ENCODE assay signal across 14 cellular contexts in genomic region chr12:12823308-12823707, GRCh38. TPM values are rescaled to one million over a fixed set of nuclear protein-coding genes. Genes with fewer than 3 reads are reported as not detected.
A peak's percentile ranks its signal among the peaks of the same experiment; 100 is the strongest.
DNase-seq lines count a peak whose midpoint lies in the region; ATAC-seq and TF ChIP-seq lines count a peak whose summit lies in the region.
"Had no signal": no experiment of that assay in that cellular context is flagged by ENCODE, and none has a peak within 500 bp of the region (broad histone marks: within the 10 kb centered on the region; RNA-seq: fewer than 3 reads in every experiment).

No MANE protein-coding gene starts in this region.

- H3K4me1 Mint-ChIP-seq in activated T-cell treated with anti-CD3 and anti-CD28 coated beads, Interleukin-2, amount 50 U/mL, for 72 hours (ENCODE audit: low read depth) = peaks cover 24% of the 10 kb centered on the region
- peaks cover 27% of the 10 kb centered on the region for H3K4me1 Mint-ChIP-seq in activated T-cell treated with anti-CD3 and anti-CD28 coated beads, Interleukin-2, amount 50 U/mL, for 24 hours (ENCODE audit: low read depth)
- H3K4me1 Mint-ChIP-seq in type B pancreatic cell (ENCODE audit: unreplicated experiment) = no peaks in the 10 kb centered on the region

- no peak for TF ChIP-seq CTCF in fibroblast of villous mesenchyme (IDR thresholded peaks at IDR 0.05; ENCODE audit: insufficient read depth, low read depth, low read length)
- no peak for TF ChIP-seq CTCF in type B pancreatic cell (conservative IDR thresholded peaks at IDR 0.05)

- peak overlapping the region; percentile 12 for H3K27ac Mint-ChIP-seq in activated T-cell treated with anti-CD3 and anti-CD28 coated beads, Interleukin-2, amount 50 U/mL, for 72 hours
- H3K27ac Mint-ChIP-seq in activated T-cell treated with anti-CD3 and anti-CD28 coated beads, Interleukin-2, amount 50 U/mL, for 24 hours = no peak overlapping the region
- peak overlapping the region; percentile 44 for H3K27ac Mint-ChIP-seq in type B pancreatic cell
- H3K27ac Mint-ChIP-seq: activated naive CD4-positive, alpha-beta T cell treated with anti-CD3 and anti-CD28 coated beads for 36 hours had no signal

- H3K27me3 Mint-ChIP-seq in activated T-cell treated with anti-CD3 and anti-CD28 coated beads, Interleukin-2, amount 50 U/mL, for 72 hours (ENCODE audit: low read depth) = no peaks in the 10 kb centered on the region
- no peaks in the 10 kb centered on the region for H3K27me3 Mint-ChIP-seq in activated T-cell treated with anti-CD3 and anti-CD28 coated beads, Interleukin-2, amount 50 U/mL, for 24 hours
- H3K27me3 Mint-ChIP-seq in type B pancreatic cell = no peaks in the 10 kb centered on the region

- H3K4me3 Mint-ChIP-seq in activated T-cell treated with anti-CD3 and anti-CD28 coated beads, Interleukin-2, amount 50 U/mL, for 72 hours = no peak overlapping the region
- no peak overlapping the region for H3K4me3 Mint-ChIP-seq in activated T-cell treated with anti-CD3 and anti-CD28 coated beads, Interleukin-2, amount 50 U/mL, for 24 hours
- H3K4me3 Mint-ChIP-seq in type B pancreatic cell = no peak overlapping the region
- H3K4me3 Mint-ChIP-seq: activated naive CD4-positive, alpha-beta T cell treated with anti-CD3 and anti-CD28 coated beads for 36 hours had no signal

- DNase-seq in activated T-cell treated with anti-CD3 and anti-CD28 coated beads, Interleukin-2, amount 50 U/mL, for 72 hours = no peak
- no peak for DNase-seq in activated T-cell treated with anti-CD3 and anti-CD28 coated beads, Interleukin-2, amount 50 U/mL, for 24 hours
- peak; percentile 44 to 84 for DNase-seq in SW 1271 (lab: John Stamatoyannopoulos, UW)
- DNase-seq in fibroblast of villous mesenchyme (ENCODE audit: low read depth) = peak; percentile 50
- no peak for DNase-seq in type B pancreatic cell (ENCODE audit: extremely low spot score, unreplicated experiment)
- DNase-seq in DMS 273 (lab: John Stamatoyannopoulos, UW; ENCODE audit: unreplicated experiment) = no peak
- DNase-seq in OCI-M1 (lab: John Stamatoyannopoulos, UW) = no peak
- no peak for DNase-seq in sciatic nerve (ENCODE audit: low spot score)
- DNase-seq: 8988T; activated naive CD4-positive, alpha-beta T cell treated with anti-CD3 and anti-CD28 coated beads for 36 hours; NCI-H345; nucleus accumbens; testis had no signal

- intact Hi-C loops in sciatic nerve (cut with DNase I) = no loop called here

- H3K36me3 Mint-ChIP-seq in activated T-cell treated with anti-CD3 and anti-CD28 coated beads, Interleukin-2, amount 50 U/mL, for 72 hours (ENCODE audit: insufficient read depth in 2 of 2) = peaks cover 12 to 48% of the 10 kb centered on the region in 2 donors
- peaks cover 97% of the 10 kb centered on the region for H3K36me3 Mint-ChIP-seq in activated T-cell treated with anti-CD3 and anti-CD28 coated beads, Interleukin-2, amount 50 U/mL, for 24 hours (ENCODE audit: low read depth)
- peaks cover 81% of the 10 kb centered on the region for H3K36me3 Mint-ChIP-seq in type B pancreatic cell

- ATAC-seq in activated T-cell treated with anti-CD3 and anti-CD28 coated beads, Interleukin-2, amount 50 U/mL, for 72 hours (replicated peaks in 1 of 2) = no peak
- ATAC-seq in sciatic nerve = no peak
- ATAC-seq: HepG2 had no signal

- H3K4me3 ChIP-seq in fibroblast of villous mesenchyme (ENCODE audit: low read depth, low read length) = no peak overlapping the region
- H3K4me3 ChIP-seq: testis had no signal

- no peaks in the 10 kb centered on the region for H3K9me3 Mint-ChIP-seq in activated T-cell treated with anti-CD3 and anti-CD28 coated beads, Interleukin-2, amount 50 U/mL, for 72 hours
- H3K9me3 Mint-ChIP-seq in activated T-cell treated with anti-CD3 and anti-CD28 coated beads, Interleukin-2, amount 50 U/mL, for 24 hours = no peaks in the 10 kb centered on the region
- H3K9me3 Mint-ChIP-seq in type B pancreatic cell = no peaks in the 10 kb centered on the region
- H3K9me3 Mint-ChIP-seq: activated naive CD4-positive, alpha-beta T cell treated with anti-CD3 and anti-CD28 coated beads for 36 hours had no signal

RNA-seq across cellular contexts. Expression of gene DDX47, which starts 10.2 kb away (rescaled TPM):
- total RNA-seq in activated T-cell treated with anti-CD3 and anti-CD28 coated beads, Interleukin-2, amount 50 U/mL, for 72 hours = 10 to 100 TPM; 58.2 to 67.8 TPM
- total RNA-seq in fibroblast of villous mesenchyme = 71.2 and 118 TPM in 2 replicates
- 73.0 and 142 TPM in 2 replicates for total RNA-seq in type B pancreatic cell (ENCODE audit: low replicate concordance)
- total RNA-seq in sciatic nerve = 48.6 TPM

RNA-seq across cellular contexts. Expression of gene APOLD1, which starts 37.8 kb away (rescaled TPM):
- 10 to 100 TPM; 10.4 to 12.8 TPM for total RNA-seq in activated T-cell treated with anti-CD3 and anti-CD28 coated beads, Interleukin-2, amount 50 U/mL, for 72 hours
- total RNA-seq in fibroblast of villous mesenchyme = 9.3 and 14.7 TPM in 2 replicates
- total RNA-seq in type B pancreatic cell (ENCODE audit: low replicate concordance) = 2.9 and 5.6 TPM in 2 replicates
- total RNA-seq in sciatic nerve = 41.1 TPM

Comparison
In these comparisons a context has a peak if more than half of its experiments do, and no peak if none do; other contexts are left out.
1. DNase-seq: peak in SW 1271 (2 of 2) and fibroblast of villous mesenchyme (single experiment); none in activated T-cell treated with anti-CD3 and anti-CD28 coated beads, Interleukin-2, amount 50 U/mL, for 72 hours (0 of 2), activated T-cell treated with anti-CD3 and anti-CD28 coated beads, Interleukin-2, amount 50 U/mL, for 24 hours (single experiment), type B pancreatic cell (single experiment), DMS 273 (single experiment), OCI-M1 (single experiment) and sciatic nerve (single experiment).